18 cellular contexts compared by ENCODE assay signal in genomic region chr1:114215426-114215825, GRCh38.
DNase-seq lines count a peak whose midpoint lies in the region; ATAC-seq and TF ChIP-seq lines count a peak whose summit lies in the region.
"Had no signal": no experiment of that assay in that cellular context is flagged by ENCODE, and none has a peak within 500 bp of the region (broad histone marks: within the 10 kb centered on the region; RNA-seq: fewer than 3 reads in every experiment).

No MANE protein-coding gene starts in this region.

- no peak overlapping the region for H3K4me3 ChIP-seq in fibroblast of mammary gland (ENCODE audit: control insufficient read depth, low read depth, low read length)
- H3K4me3 ChIP-seq: lung, vagina had no signal

- ATAC-seq in SK-N-SH treated with all-trans-retinoic acid at 6 μM for 48 hours, result peak; percentile 30; the same call in 1 of the 3 replicates
- ATAC-seq in T-helper 17 cell, result no peak
- ATAC-seq in HG02588 (IDR thresholded peaks at IDR 0.05; ENCODE audit: unreplicated experiment), result no peak
- ATAC-seq: activated naive CD8-positive, alpha-beta T cell treated with anti-CD3 and anti-CD28 coated beads, Interleukin-2, amount 50 U/mL, for 24 hours had no signal

- CTCF ChIA-PET in Calu3 (lab: Charles Lee), result no interaction called here

- BruUV-seq in Calu3 (replicated peaks; lab: Mats Ljungman, UMichigan), result no TSS peak

- H3K36me3 Mint-ChIP-seq in Calu3 (ENCODE audit: insufficient read depth, unreplicated experiment) (no peaks in the 10 kb centered on the region), T-helper 17 cell (ENCODE audit: low read depth) (peaks cover 8% of the 10 kb centered on the region)

- H3K4me3 Mint-ChIP-seq in Calu3 (ENCODE audit: low read depth, unreplicated experiment) (no peak overlapping the region), T-helper 17 cell (no peak overlapping the region)
- H3K4me3 Mint-ChIP-seq: activated naive CD8-positive, alpha-beta T cell treated with anti-CD3 and anti-CD28 coated beads, Interleukin-2, amount 50 U/mL, for 24 hours had no signal

- TF ChIP-seq CTCF in fibroblast of mammary gland (conservative IDR thresholded peaks at IDR 0.05; ENCODE audit: control insufficient read depth, insufficient read depth, low read depth, low read length) (peak; percentile 14), Calu3 (IDR thresholded peaks at IDR 0.05; ENCODE audit: unreplicated experiment) (no peak)

- H3K27ac Mint-ChIP-seq in Calu3 (ENCODE audit: unreplicated experiment) (no peak overlapping the region), T-helper 17 cell (no peak overlapping the region)
- H3K27ac Mint-ChIP-seq: activated naive CD8-positive, alpha-beta T cell treated with anti-CD3 and anti-CD28 coated beads, Interleukin-2, amount 50 U/mL, for 24 hours; activated T-helper 2 cell treated with anti-CD3 and anti-CD28 coated beads, Interferon-gamma antibody, Interleukin-2, Interleukin-4, amounts not matched to agents 10 μg/mL and 5 μg/mL and 100 μg/mL, durations not matched to agents 14 hours and 24 hours and 36 hours had no signal

- DNase-seq in AG20443 (ENCODE audit: low spot score) (peak; percentile 43), HT1080 (ENCODE audit: low read depth) (peak; percentile 15), fibroblast of mammary gland (ENCODE audit: low read depth) (peak; percentile 24), Calu3 (no peak), T-helper 17 cell (no peak), D341Med (ENCODE audit: low spot score) (no peak)
- DNase-seq: activated naive CD8-positive, alpha-beta T cell treated with anti-CD3 and anti-CD28 coated beads, Interleukin-2, amount 50 U/mL, for 24 hours; BE2C; effector memory CD4-positive, alpha-beta T cell; MM.1S; NCI-H187 treated with DMSO at 0.1 percent for 48 hours; stimulated activated CD4-positive, alpha-beta T cell treated with anti-CD3 and anti-CD28 coated beads, Interleukin-4, amount 100 ng/mL, for 4 hours; substantia nigra had no signal

- H3K27me3 Mint-ChIP-seq in Calu3 (ENCODE audit: unreplicated experiment), result peaks cover 85% of the 10 kb centered on the region
- peaks cover 48% of the 10 kb centered on the region for H3K27me3 Mint-ChIP-seq in T-helper 17 cell
- H3K27me3 Mint-ChIP-seq: activated naive CD8-positive, alpha-beta T cell treated with anti-CD3 and anti-CD28 coated beads, Interleukin-2, amount 50 U/mL, for 24 hours had no signal

- H3K4me1 Mint-ChIP-seq in Calu3 (ENCODE audit: low read depth, unreplicated experiment), result no peaks in the 10 kb centered on the region
- H3K4me1 Mint-ChIP-seq in T-helper 17 cell, result peaks cover 7% of the 10 kb centered on the region
- H3K4me1 Mint-ChIP-seq: activated naive CD8-positive, alpha-beta T cell treated with anti-CD3 and anti-CD28 coated beads, Interleukin-2, amount 50 U/mL, for 24 hours had no signal

- H3K9me3 Mint-ChIP-seq in Calu3 (ENCODE audit: low read depth, unreplicated experiment), result no peaks in the 10 kb centered on the region
- H3K9me3 Mint-ChIP-seq: activated naive CD8-positive, alpha-beta T cell treated with anti-CD3 and anti-CD28 coated beads, Interleukin-2, amount 50 U/mL, for 24 hours; activated T-helper 2 cell treated with anti-CD3 and anti-CD28 coated beads, Interferon-gamma antibody, Interleukin-2, Interleukin-4, amounts not matched to agents 10 μg/mL and 5 μg/mL and 100 μg/mL, durations not matched to agents 14 hours and 24 hours and 36 hours had no signal

- intact Hi-C loops in Calu3 (cut with micrococcal nuclease; ENCODE audit: unreplicated experiment), result no loop called here

- no peaks in the 10 kb centered on the region for H3K9me3 ChIP-seq in T-helper 17 cell (ENCODE audit: control insufficient read depth, low read length, poor library complexity, severe bottlenecking)
- H3K9me3 ChIP-seq: BE2C, vagina had no signal

TF ChIP-seq in SK-N-SH treated with all-trans-retinoic acid at 6 μM for 48 hours, 23 proteins besides CTCF, POLR2A, EP300 and RAD21 (continues in another document):
- TF ChIP-seq ZNF70 (CRISPR knock-in tag; IDR thresholded peaks at IDR 0.05) (no peak), POU6F1 (CRISPR knock-in tag; IDR thresholded peaks at IDR 0.05; ENCODE audit: borderline replicate concordance, low read depth) (no peak), ZFP30 (CRISPR knock-in tag; IDR thresholded peaks at IDR 0.05) (no peak), TSHZ2 (CRISPR knock-in tag; IDR thresholded peaks at IDR 0.05) (no peak), TCF4 (CRISPR knock-in tag; IDR thresholded peaks at IDR 0.05; ENCODE audit: borderline replicate concordance) (no peak), SNAI2 (CRISPR knock-in tag; IDR thresholded peaks at IDR 0.05) (no peak), ZFP3 (CRISPR knock-in tag; IDR thresholded peaks at IDR 0.05) (no peak), OSR1 (CRISPR knock-in tag; IDR thresholded peaks at IDR 0.05) (no peak), ARNTL (CRISPR knock-in tag; IDR thresholded peaks at IDR 0.05; ENCODE audit: borderline replicate concordance, low read depth) (no peak), ZNF8 (CRISPR knock-in tag; IDR thresholded peaks at IDR 0.05) (no peak), ISL1 (CRISPR knock-in tag; IDR thresholded peaks at IDR 0.05) (no peak), PPARA (CRISPR knock-in tag; IDR thresholded peaks at IDR 0.05; ENCODE audit: borderline replicate concordance) (no peak), CSDC2 (CRISPR knock-in tag; IDR thresholded peaks at IDR 0.05) (no peak), ESRRG (CRISPR knock-in tag; IDR thresholded peaks at IDR 0.05) (no peak), CREB5 (CRISPR knock-in tag; IDR thresholded peaks at IDR 0.05; ENCODE audit: low read depth) (no peak), ZNF565 (CRISPR knock-in tag; conservative IDR thresholded peaks at IDR 0.05; ENCODE audit: low read depth) (no peak), ZC3H10 (CRISPR knock-in tag; IDR thresholded peaks at IDR 0.05) (no peak)
- TF ChIP-seq, protein P1, sequence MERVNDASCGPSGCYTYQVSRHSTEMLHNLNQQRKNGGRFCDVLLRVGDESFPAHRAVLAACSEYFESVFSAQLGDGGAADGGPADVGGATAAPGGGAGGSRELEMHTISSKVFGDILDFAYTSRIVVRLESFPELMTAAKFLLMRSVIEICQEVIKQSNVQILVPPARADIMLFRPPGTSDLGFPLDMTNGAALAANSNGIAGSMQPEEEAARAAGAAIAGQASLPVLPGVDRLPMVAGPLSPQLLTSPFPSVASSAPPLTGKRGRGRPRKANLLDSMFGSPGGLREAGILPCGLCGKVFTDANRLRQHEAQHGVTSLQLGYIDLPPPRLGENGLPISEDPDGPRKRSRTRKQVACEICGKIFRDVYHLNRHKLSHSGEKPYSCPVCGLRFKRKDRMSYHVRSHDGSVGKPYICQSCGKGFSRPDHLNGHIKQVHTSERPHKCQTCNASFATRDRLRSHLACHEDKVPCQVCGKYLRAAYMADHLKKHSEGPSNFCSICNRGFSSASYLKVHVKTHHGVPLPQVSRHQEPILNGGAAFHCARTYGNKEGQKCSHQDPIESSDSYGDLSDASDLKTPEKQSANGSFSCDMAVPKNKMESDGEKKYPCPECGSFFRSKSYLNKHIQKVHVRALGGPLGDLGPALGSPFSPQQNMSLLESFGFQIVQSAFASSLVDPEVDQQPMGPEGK (CRISPR knock-in tag; IDR thresholded peaks at IDR 0.05; ENCODE audit: borderline replicate concordance), result no peak

Comparison
In these comparisons a context has a peak if more than half of its experiments do, and no peak if none do; other contexts are left out.
1. DNase-seq: peak in AG20443 (single experiment), HT1080 (single experiment) and fibroblast of mammary gland (single experiment); none in Calu3 (single experiment), T-helper 17 cell (0 of 3) and D341Med (single experiment).